9 cellular contexts compared by ENCODE assay signal in the genomic region with DNA sequence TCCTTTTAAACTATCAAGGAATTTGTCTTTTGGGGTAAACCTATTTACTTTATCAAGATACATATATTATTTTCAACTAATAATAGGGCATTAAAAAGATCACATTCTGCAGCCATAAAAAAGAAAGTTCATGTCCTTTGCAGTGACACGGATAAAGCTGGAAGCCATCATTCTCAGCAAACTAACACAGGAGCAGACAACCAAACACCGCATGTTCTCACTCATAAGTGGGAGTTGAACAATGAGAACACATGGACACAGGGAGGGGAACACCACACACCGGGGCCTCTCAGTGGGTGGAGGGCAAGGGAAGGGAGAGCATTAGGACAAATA. TPM values are rescaled to one million over a fixed set of nuclear protein-coding genes. Genes with fewer than 3 reads are reported as not detected.
"Had no signal": no experiment of that assay in that cellular context is flagged by ENCODE, and none has a peak within 500 bp of the region (broad histone marks: within the 10 kb centered on the region; RNA-seq: fewer than 3 reads in every experiment).

No MANE protein-coding gene starts in this region.

RNA-seq across cellular contexts. Expression of a gene that starts 30.5 kb away (rescaled TPM):
- total RNA-seq: activated T-helper 1 cell treated with anti-CD3 and anti-CD28 coated beads, Interleukin-12 subunit alpha, Interleukin-12 subunit beta, Interleukin-2, Interleukin-4 antibody, amounts not matched to agents 30 ng/mL and 10 ng/mL and 1 ng/mL, durations not matched to agents 14 hours and 24 hours and 36 hours; ascending aorta; cardiac muscle cell; lung; mucosa of gallbladder; natural killer cell treated with Interleukin-12 subunit alpha and Interleukin-12 subunit beta and Interleukin-15 and Interleukin-18, amount 100 ng/mL, for 72 hours; pancreas; T-helper 1 cell treated with Interleukin-12 subunit alpha and Interleukin-12 subunit beta and Interleukin-4 antibody, amounts not matched to agents 30 ng/mL and 1 ng/mL, for 36 hours; urinary bladder had no signal
- polyA plus RNA-seq: lung, pancreas, urinary bladder had no signal
